ENCODE assay signal across 9 cellular contexts in the genomic region with DNA sequence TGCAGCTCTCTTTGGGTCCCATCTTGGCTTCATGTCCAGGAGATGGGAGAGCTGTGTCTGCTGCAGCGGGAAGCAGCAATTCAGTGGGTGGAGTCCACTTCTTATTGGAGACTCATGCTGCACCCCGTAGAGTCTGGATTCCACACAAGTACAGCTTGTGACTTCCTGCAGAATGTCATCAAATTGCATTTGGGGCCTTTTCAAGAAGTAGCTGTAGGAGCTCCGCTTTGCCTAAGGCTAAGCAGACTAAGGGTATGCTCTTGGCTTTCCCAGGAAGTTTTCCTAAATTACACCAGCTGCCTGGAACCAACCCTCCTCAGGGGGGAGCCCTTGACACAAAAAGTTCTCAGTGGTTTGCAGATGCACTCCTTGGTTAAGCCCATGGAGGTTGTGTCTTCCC. TPM values are rescaled to one million over a fixed set of nuclear protein-coding genes. Genes with fewer than 3 reads are reported as not detected.
DNase-seq lines count a peak whose midpoint lies in the region; ATAC-seq and TF ChIP-seq lines count a peak whose summit lies in the region.
"Had no signal": no experiment of that assay in that cellular context is flagged by ENCODE, and none has a peak within 500 bp of the region (broad histone marks: within the 10 kb centered on the region; RNA-seq: fewer than 3 reads in every experiment).

No MANE protein-coding gene starts in this region.

- H3K27ac ChIP-seq in adrenal gland, result no peak overlapping the region
- no peak overlapping the region for H3K27ac ChIP-seq in liver (ENCODE audit: low read depth in 1 of 2, low read length in 2 of 2)
- no peak overlapping the region for H3K27ac ChIP-seq in effector memory CD4-positive, alpha-beta T cell (ENCODE audit: insufficient read depth, low read length, poor library complexity, severe bottlenecking)

- TF ChIP-seq CTCF in Calu3 (IDR thresholded peaks at IDR 0.05; ENCODE audit: unreplicated experiment), result no peak
- TF ChIP-seq CTCF in adrenal gland (IDR thresholded peaks at IDR 0.05), result peak; percentile 23 to 59 (median 46)
- TF ChIP-seq CTCF in liver (IDR thresholded peaks at IDR 0.05; ENCODE audit: low read depth, low read length, missing input control), result peak; percentile 62

- BruUV-seq in Calu3 (replicated peaks; lab: Mats Ljungman, UMichigan), result no TSS peak

- peaks cover 12% of the 10 kb centered on the region for H3K27me3 Mint-ChIP-seq in Calu3 (ENCODE audit: unreplicated experiment)

- H3K4me3 ChIP-seq in adrenal gland (no peak overlapping the region), liver (ENCODE audit: low read depth in 1 of 3, low read length in 3 of 3) (no peak overlapping the region)
- no peak overlapping the region for H3K4me3 ChIP-seq in effector memory CD4-positive, alpha-beta T cell (ENCODE audit: insufficient read depth, low read depth, low read length, poor library complexity, severe bottlenecking)

- 70 to 86% (median 77%) methylated on average over 3 of the region's 3 CpGs for WGBS in adrenal gland, 4 donors
- WGBS in liver, result 61% methylated on average over 3 of the region's 3 CpGs

- H3K4me3 Mint-ChIP-seq in Calu3 (ENCODE audit: low read depth, unreplicated experiment), result no peak overlapping the region

- TF ChIP-seq POLR2A in adrenal gland (IDR thresholded peaks at IDR 0.05), result no peak

- CTCF ChIA-PET in Calu3 (lab: Charles Lee), result interaction anchor here (1.3 kb wide), 1 partner anchor 12 kb away, joined by 4 read pairs; no protein-coding TSS in a partner anchor

- H3K36me3 Mint-ChIP-seq in Calu3 (ENCODE audit: insufficient read depth, unreplicated experiment), result no peaks in the 10 kb centered on the region

- H3K36me3 ChIP-seq in adrenal gland (replicated peaks in 1 of 2) (no peaks in the 10 kb centered on the region), liver (ENCODE audit: control insufficient read depth in 4 of 4, insufficient read depth in 3 of 4, low read depth in 1 of 4, low read length in 3 of 4) (no peaks in the 10 kb centered on the region)
- H3K36me3 ChIP-seq in effector memory CD4-positive, alpha-beta T cell (ENCODE audit: control insufficient read depth, insufficient read depth, low read length), result no peaks in the 10 kb centered on the region

- no peaks in the 10 kb centered on the region for H3K4me1 Mint-ChIP-seq in Calu3 (ENCODE audit: low read depth, unreplicated experiment)

- DNase-seq in Calu3 (peak; percentile 63), HuH-7.5 (ENCODE audit: low spot score) (peak; percentile 63), adrenal gland (peak in 4 of 7 donors; percentile 48 to 76 (median 57))
- DNase-seq in activated CD4-positive, CD25-positive, alpha-beta regulatory T cell treated with anti-CD3 and anti-CD28 coated beads, Interleukin-2, amount 50 U/mL, for 72 hours, result no peak
- DNase-seq in effector memory CD4-positive, alpha-beta T cell, result no peak
- no peak for DNase-seq in stimulated activated naive CD4-positive, alpha-beta T cell (lab: John Stamatoyannopoulos, UW)

- H3K9ac ChIP-seq in liver (ENCODE audit: low read depth in 1 of 2, low read length in 2 of 2), result no peak overlapping the region

- ATAC-seq in HG02981 (IDR thresholded peaks at IDR 0.05; ENCODE audit: unreplicated experiment), result no peak

- H3K27me3 ChIP-seq in adrenal gland (no peaks in the 10 kb centered on the region), liver (ENCODE audit: control insufficient read depth in 4 of 4, insufficient read depth in 4 of 4, low read length in 3 of 4) (no peaks in the 10 kb centered on the region)
- H3K27me3 ChIP-seq in effector memory CD4-positive, alpha-beta T cell (replicated peaks; ENCODE audit: control insufficient read depth, insufficient read depth, low read length, poor library complexity, severe bottlenecking), result no peaks in the 10 kb centered on the region

- no peaks in the 10 kb centered on the region for H3K9me3 ChIP-seq in adrenal gland (replicated peaks in 1 of 3)
- no peaks in the 10 kb centered on the region for H3K9me3 ChIP-seq in liver (ENCODE audit: control insufficient read depth in 4 of 4, low read length in 3 of 4)
- H3K9me3 ChIP-seq in effector memory CD4-positive, alpha-beta T cell (ENCODE audit: control insufficient read depth, low read length), result no peaks in the 10 kb centered on the region

- intact Hi-C loops in Calu3 (cut with micrococcal nuclease; ENCODE audit: unreplicated experiment), result loop anchor here (2.0 kb wide), 1 partner anchor 102 kb away; no protein-coding TSS in a partner anchor
- intact Hi-C loops in adrenal gland (cut with DNase I), result loop anchor here in 1 of 2 donors (5.0 kb wide), 1 partner anchor 105 kb away; no protein-coding TSS in a partner anchor

- no peaks in the 10 kb centered on the region for H3K9me3 Mint-ChIP-seq in Calu3 (ENCODE audit: low read depth, unreplicated experiment)

- peak; percentile 73 to 83 for TF ChIP-seq RAD21 in liver (IDR thresholded peaks at IDR 0.05)

- no peak overlapping the region for H3K27ac Mint-ChIP-seq in Calu3 (ENCODE audit: unreplicated experiment)

- H3K4me1 ChIP-seq in adrenal gland (replicated peaks in 1 of 2), result peaks cover 2 to 3% of the 10 kb centered on the region in 2 donors
- peaks cover 0 to 1% (median 0%) of the 10 kb centered on the region in 4 donors for H3K4me1 ChIP-seq in liver (ENCODE audit: control insufficient read depth in 4 of 4, insufficient read depth in 4 of 4, low read length in 3 of 4)
- no peaks in the 10 kb centered on the region for H3K4me1 ChIP-seq in effector memory CD4-positive, alpha-beta T cell (ENCODE audit: control insufficient read depth, insufficient read depth, low read length, poor library complexity, severe bottlenecking)

TF ChIP-seq in liver, 16 proteins besides CTCF, POLR2A, EP300 and RAD21:
- TF ChIP-seq HNF4A (conservative IDR thresholded peaks at IDR 0.05) (no peak), RXRA (IDR thresholded peaks at IDR 0.05) (no peak), FOXA1 (IDR thresholded peaks at IDR 0.05) (no peak), HNF4G (IDR thresholded peaks at IDR 0.05) (no peak), MAX (IDR thresholded peaks at IDR 0.05) (no peak), TAF1 (conservative IDR thresholded peaks at IDR 0.05) (no peak), NR2F2 (IDR thresholded peaks at IDR 0.05) (no peak), GABPA (IDR thresholded peaks at IDR 0.05 in 1 of 2, conservative IDR thresholded peaks at IDR 0.05 in 1 of 2) (no peak)
TF ChIP-seq in liver: peak in this region for 0.

RNA-seq across cellular contexts. Expression of gene MOB3C, which starts 5.7 kb away (rescaled TPM):
- total RNA-seq in Calu3 (2022) (8.3 and 9.3 TPM in 2 replicates), adrenal gland (10 to 100 TPM in 7 of 8 donors, 1 to 10 TPM in 1; 9.9 to 29.9 (median 20.8) TPM), liver (1 to 10 TPM; 7.4 to 7.9 TPM)
- polyA plus RNA-seq in adrenal gland (10 to 100 TPM in 2 of 3 donors, 1 to 10 TPM in 1; 9.3 to 15.3 (median 10.6) TPM), liver (1 to 10 TPM; 2.3 to 3.5 TPM)

RNA-seq across cellular contexts. Expression of gene MKNK1, which starts 18.3 kb away (rescaled TPM):
- total RNA-seq in Calu3 (2022) (29.6 and 32.0 TPM in 2 replicates), adrenal gland (10 to 100 TPM; 29.6 to 60.3 (median 46.4) TPM), liver (10 to 100 TPM; 19.4 to 30.8 TPM)
- polyA plus RNA-seq in adrenal gland (10 to 100 TPM; 30.5 to 83.0 (median 63.6) TPM), liver (10 to 100 TPM; 10.2 to 17.3 TPM)

RNA-seq across cellular contexts. Expression of gene ATPAF1, which starts 45.8 kb away (rescaled TPM):
- total RNA-seq in Calu3 (2022), result 33.9 and 34.5 TPM in 2 replicates
- 100 to 1,000 TPM; 104 to 225 (median 133) TPM for total RNA-seq in adrenal gland
- 100 to 1,000 TPM; 142 to 183 (median 146) TPM for polyA plus RNA-seq in adrenal gland
- total RNA-seq in liver, result 10 to 100 TPM; 35.3 to 37.9 TPM
- polyA plus RNA-seq in liver, result 10 to 100 TPM; 36.0 to 54.1 TPM

RNA-seq across cellular contexts. Expression of gene TEX38, which starts 49.3 kb away (rescaled TPM):
- total RNA-seq in Calu3 (2022) (not detected in 2 replicates), adrenal gland (under 1 TPM in 2 of 8 donors, not detected in 6; 0.25 to 0.36 TPM), liver (not detected)
- polyA plus RNA-seq in adrenal gland (under 1 TPM in 1 of 3 donors, not detected in 2; 0.54 TPM), liver (not detected)
- total RNA-seq: skeletal muscle tissue had no signal

Comparison
In these comparisons a context has a peak if more than half of its experiments do, and no peak if none do; other contexts are left out.
1. DNase-seq: peak in Calu3 (single experiment), HuH-7.5 (single experiment) and adrenal gland (4 of 7); none in activated CD4-positive, CD25-positive, alpha-beta regulatory T cell treated with anti-CD3 and anti-CD28 coated beads, Interleukin-2, amount 50 U/mL, for 72 hours (single experiment), effector memory CD4-positive, alpha-beta T cell (0 of 3) and stimulated activated naive CD4-positive, alpha-beta T cell (0 of 6).